Comparison of ENCODE assay signal across 1 cellular context in genomic region chr11:67630943-67631331, GRCh38.
TF ChIP-seq lines count a peak whose summit lies in the region.

No MANE protein-coding gene starts in this region.

TF ChIP-seq in GM23338, 12 proteins besides CTCF, POLR2A, EP300 and RAD21 (continued from another document):
- no peak for TF ChIP-seq ZNF462 (CRISPR knock-in tag; IDR thresholded peaks at IDR 0.05)
- no peak for TF ChIP-seq STAT1 (IDR thresholded peaks at IDR 0.05; ENCODE audit: unreplicated experiment)
- TF ChIP-seq EZH2phosphoT487 (IDR thresholded peaks at IDR 0.05; ENCODE audit: unreplicated experiment) = no peak
- no peak for TF ChIP-seq POLR2AphosphoS5 (IDR thresholded peaks at IDR 0.05; ENCODE audit: low read depth)
